Comparison of ENCODE assay signal across 10 cellular contexts in genomic region chr11:2777396-2777795, GRCh38.
DNase-seq lines count a peak whose midpoint lies in the region; ATAC-seq and TF ChIP-seq lines count a peak whose summit lies in the region.
"Had no signal": no experiment of that assay in that cellular context is flagged by ENCODE, and none has a peak within 500 bp of the region (broad histone marks: within the 10 kb centered on the region; RNA-seq: fewer than 3 reads in every experiment).

No MANE protein-coding gene starts in this region.

- POLR2A ChIA-PET in HEK293 (lab: Yijun Ruan, JAX) = no interaction called here

- H3K9me3 ChIP-seq in HEK293 (ENCODE audit: control insufficient read depth, insufficient read depth, low read depth, low read length) = no peaks in the 10 kb centered on the region

- intact Hi-C loops in left ventricle myocardium superior (cut with micrococcal nuclease) = no loop called here

- CTCF ChIA-PET in HEK293 (lab: Yijun Ruan, JAX) = no interaction called here

- H3K36me3 ChIP-seq in HEK293 (ENCODE audit: control insufficient read depth in 2 of 2, insufficient read depth in 1 of 2, low read length in 2 of 2) = no peaks in the 10 kb centered on the region
- H3K36me3 ChIP-seq: WERI-Rb-1 had no signal

- H3K4me3 ChIP-seq in HEK293 (ENCODE audit: low read depth, low read length) = no peak overlapping the region

- H3K27ac ChIP-seq in HEK293 (ENCODE audit: extremely low read depth, low read depth, low read length) = no peak overlapping the region
- H3K27ac ChIP-seq: WERI-Rb-1 had no signal

- peak; percentile 42 for DNase-seq in activated CD8-positive, alpha-beta memory T cell treated with anti-CD3 and anti-CD28 coated beads, Interleukin-2, amount 50 U/mL, for 48 hours
- peak; percentile 25 for DNase-seq in left ventricle myocardium superior
- peak; percentile 10 for DNase-seq in stimulated activated CD8-positive, alpha-beta memory T cell treated with anti-CD3 and anti-CD28 coated beads, Interleukin-4, amount 100 ng/mL, for 48 hours
- no peak for DNase-seq in NCI-H2029 (lab: John Stamatoyannopoulos, UW)
- DNase-seq in cerebellar nuclear complex (lab: John Stamatoyannopoulos, UW) = no peak
- no peak for DNase-seq in DMS79 treated with DMSO at 0.1 percent for 48 hours (lab: John Stamatoyannopoulos, UW)
- DNase-seq: KBM-7; NK-92 treated with Interleukin-12 subunit alpha and Interleukin-12 subunit beta, amount 100 ng/mL, for 24 hours had no signal

- ATAC-seq in left ventricle myocardium superior = no peak

- no peak for TF ChIP-seq CTCF in HEK293 (tag by site-specific recombination; IDR thresholded peaks at IDR 0.05)

- H3K4me1 ChIP-seq in HEK293 (ENCODE audit: control insufficient read depth, insufficient read depth, low read length) = no peaks in the 10 kb centered on the region

TF ChIP-seq in HEK293, 187 proteins besides CTCF, POLR2A, EP300 and RAD21:
- TF ChIP-seq ZXDB (tag by site-specific recombination; IDR thresholded peaks at IDR 0.05) (no peak), ZNF112 (tag by site-specific recombination; IDR thresholded peaks at IDR 0.05) (no peak), ZFP3 (tag by site-specific recombination; IDR thresholded peaks at IDR 0.05; ENCODE audit: low read depth) (no peak), KLF1 (tag by site-specific recombination; IDR thresholded peaks at IDR 0.05) (peak; percentile 47)
- TF ChIP-seq, protein P1, sequence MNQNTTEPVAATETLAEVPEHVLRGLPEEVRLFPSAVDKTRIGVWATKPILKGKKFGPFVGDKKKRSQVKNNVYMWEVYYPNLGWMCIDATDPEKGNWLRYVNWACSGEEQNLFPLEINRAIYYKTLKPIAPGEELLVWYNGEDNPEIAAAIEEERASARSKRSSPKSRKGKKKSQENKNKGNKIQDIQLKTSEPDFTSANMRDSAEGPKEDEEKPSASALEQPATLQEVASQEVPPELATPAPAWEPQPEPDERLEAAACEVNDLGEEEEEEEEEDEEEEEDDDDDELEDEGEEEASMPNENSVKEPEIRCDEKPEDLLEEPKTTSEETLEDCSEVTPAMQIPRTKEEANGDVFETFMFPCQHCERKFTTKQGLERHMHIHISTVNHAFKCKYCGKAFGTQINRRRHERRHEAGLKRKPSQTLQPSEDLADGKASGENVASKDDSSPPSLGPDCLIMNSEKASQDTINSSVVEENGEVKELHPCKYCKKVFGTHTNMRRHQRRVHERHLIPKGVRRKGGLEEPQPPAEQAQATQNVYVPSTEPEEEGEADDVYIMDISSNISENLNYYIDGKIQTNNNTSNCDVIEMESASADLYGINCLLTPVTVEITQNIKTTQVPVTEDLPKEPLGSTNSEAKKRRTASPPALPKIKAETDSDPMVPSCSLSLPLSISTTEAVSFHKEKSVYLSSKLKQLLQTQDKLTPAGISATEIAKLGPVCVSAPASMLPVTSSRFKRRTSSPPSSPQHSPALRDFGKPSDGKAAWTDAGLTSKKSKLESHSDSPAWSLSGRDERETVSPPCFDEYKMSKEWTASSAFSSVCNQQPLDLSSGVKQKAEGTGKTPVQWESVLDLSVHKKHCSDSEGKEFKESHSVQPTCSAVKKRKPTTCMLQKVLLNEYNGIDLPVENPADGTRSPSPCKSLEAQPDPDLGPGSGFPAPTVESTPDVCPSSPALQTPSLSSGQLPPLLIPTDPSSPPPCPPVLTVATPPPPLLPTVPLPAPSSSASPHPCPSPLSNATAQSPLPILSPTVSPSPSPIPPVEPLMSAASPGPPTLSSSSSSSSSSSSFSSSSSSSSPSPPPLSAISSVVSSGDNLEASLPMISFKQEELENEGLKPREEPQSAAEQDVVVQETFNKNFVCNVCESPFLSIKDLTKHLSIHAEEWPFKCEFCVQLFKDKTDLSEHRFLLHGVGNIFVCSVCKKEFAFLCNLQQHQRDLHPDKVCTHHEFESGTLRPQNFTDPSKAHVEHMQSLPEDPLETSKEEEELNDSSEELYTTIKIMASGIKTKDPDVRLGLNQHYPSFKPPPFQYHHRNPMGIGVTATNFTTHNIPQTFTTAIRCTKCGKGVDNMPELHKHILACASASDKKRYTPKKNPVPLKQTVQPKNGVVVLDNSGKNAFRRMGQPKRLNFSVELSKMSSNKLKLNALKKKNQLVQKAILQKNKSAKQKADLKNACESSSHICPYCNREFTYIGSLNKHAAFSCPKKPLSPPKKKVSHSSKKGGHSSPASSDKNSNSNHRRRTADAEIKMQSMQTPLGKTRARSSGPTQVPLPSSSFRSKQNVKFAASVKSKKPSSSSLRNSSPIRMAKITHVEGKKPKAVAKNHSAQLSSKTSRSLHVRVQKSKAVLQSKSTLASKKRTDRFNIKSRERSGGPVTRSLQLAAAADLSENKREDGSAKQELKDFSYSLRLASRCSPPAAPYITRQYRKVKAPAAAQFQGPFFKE (tag by site-specific recombination; IDR thresholded peaks at IDR 0.05; ENCODE audit: borderline replicate concordance) = no peak
TF ChIP-seq in HEK293: peak in this region for 1.

Comparison
In these comparisons a context has a peak if more than half of its experiments do, and no peak if none do; other contexts are left out.
1. DNase-seq: peak in activated CD8-positive, alpha-beta memory T cell treated with anti-CD3 and anti-CD28 coated beads, Interleukin-2, amount 50 U/mL, for 48 hours (single experiment), left ventricle myocardium superior (single experiment) and stimulated activated CD8-positive, alpha-beta memory T cell treated with anti-CD3 and anti-CD28 coated beads, Interleukin-4, amount 100 ng/mL, for 48 hours (single experiment); none in NCI-H2029 (single experiment), cerebellar nuclear complex (0 of 2) and DMS79 treated with DMSO at 0.1 percent for 48 hours (single experiment).